In the genomic region with DNA sequence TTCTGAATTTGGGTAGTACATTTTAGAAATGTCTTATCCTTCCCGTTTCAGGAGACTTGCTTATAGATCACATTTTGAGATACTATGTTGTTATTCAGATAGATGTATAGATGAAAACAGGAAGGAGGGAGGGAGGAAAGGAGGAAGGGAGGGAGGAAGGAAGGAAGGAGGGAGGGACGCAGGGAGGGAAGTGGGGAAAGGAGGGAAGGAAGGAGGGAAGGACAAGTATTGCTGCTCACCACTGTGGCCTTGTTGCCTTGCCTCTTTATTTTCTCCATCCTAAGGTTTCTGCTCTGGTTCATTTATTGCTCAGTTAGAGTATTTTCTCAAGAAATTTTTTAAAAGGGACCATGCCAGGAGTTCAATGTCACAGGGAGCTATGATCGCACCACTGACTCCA, we compare ENCODE assay signal across 27 cellular contexts.
A peak's percentile ranks its signal among the peaks of the same experiment; 100 is the strongest.
DNase-seq lines count a peak whose midpoint lies in the region; ATAC-seq, FAIRE-seq and TF ChIP-seq lines count a peak whose summit lies in the region.
"Had no signal": no experiment of that assay in that cellular context is flagged by ENCODE, and none has a peak within 500 bp of the region (broad histone marks: within the 10 kb centered on the region; RNA-seq: fewer than 3 reads in every experiment).

No MANE protein-coding gene starts in this region.

- H3K27ac ChIP-seq in HEK293 (ENCODE audit: extremely low read depth, low read depth, low read length) (no peak overlapping the region), Panc1 (ENCODE audit: low read length) (peak overlapping the region; percentile 34; the same call in 1 of the 2 replicates), K562 (ENCODE audit: extremely low read depth, low read depth, low read length) (no peak overlapping the region), uterus (peak overlapping the region; percentile 68 to 78), right cardiac atrium (ENCODE audit: low read length) (no peak overlapping the region), thyroid gland (no peak overlapping the region)
- H3K27ac ChIP-seq: BLaER1 treated with 17β-estradiol and CSF1 and Interleukin-3, amounts not matched to agents 10 nM and 100 nM; C4-2B had no signal

- no peak overlapping the region for H3K4me3 ChIP-seq in HEK293 (ENCODE audit: low read depth, low read length)
- no peak overlapping the region for H3K4me3 ChIP-seq in Panc1 (ENCODE audit: low read depth in 2 of 2, low read length in 2 of 2)
- H3K4me3 ChIP-seq in K562 = no peak overlapping the region
- H3K4me3 ChIP-seq in uterus = no peak overlapping the region
- no peak overlapping the region for H3K4me3 ChIP-seq in right cardiac atrium (ENCODE audit: low read length)
- no peak overlapping the region for H3K4me3 ChIP-seq in thyroid gland (replicated peaks in 1 of 3)
- H3K4me3 ChIP-seq: BLaER1 treated with 17β-estradiol and CSF1 and Interleukin-3, amounts not matched to agents 10 nM and 100 nM; GM12878 had no signal

- no peak overlapping the region for H3K9ac ChIP-seq in K562 (ENCODE audit: insufficient read depth in 1 of 2, low read depth in 2 of 2, low read length in 2 of 2)
- H3K9ac ChIP-seq: BLaER1 treated with 17β-estradiol and CSF1 and Interleukin-3, amounts not matched to agents 10 nM and 100 nM had no signal

- in situ Hi-C loops in Panc1 (cut with HindIII; ENCODE audit: low pct_unique_long_range_greater_than_20kb, low sequenced_read_pairs) = no loop called here
- in situ Hi-C loops in K562 (cut with MboI) = no loop called here

- no peak for DNase-seq in Panc1 (ENCODE audit: low read depth, low spot score)
- DNase-seq in K562 (ENCODE audit: extremely low read depth in 1 of 4, low spot score in 3 of 4) = no peak
- no peak for DNase-seq in uterus
- no peak for DNase-seq in right cardiac atrium
- DNase-seq in stimulated activated CD4-positive, alpha-beta T cell treated with anti-CD3 and anti-CD28 coated beads, Interleukin-4, amount 100 ng/mL, for 4 hours = no peak
- DNase-seq in thyroid gland = no peak
- DNase-seq: 8988T; ACHN; AML-193; Caco-2; Calu3; CD4-positive, alpha-beta T cell; CD8-positive, alpha-beta T cell; DMS 273 treated with DMSO at 0.1 percent for 48 hours; DMS153; DMS53; DMS79; DND-41; EL; GDM1 had no signal

- TF ChIP-seq POLR2A in K562 (conservative IDR thresholded peaks at IDR 0.05) (no peak), uterus (IDR thresholded peaks at IDR 0.05) (no peak), thyroid gland (IDR thresholded peaks at IDR 0.05) (no peak)

- H3K79me2 ChIP-seq in K562 (ENCODE audit: control insufficient read depth, insufficient read depth, low read length) = no peaks in the 10 kb centered on the region

- no peaks in the 10 kb centered on the region for H4K20me1 ChIP-seq in K562 (replicated peaks; ENCODE audit: control insufficient read depth, insufficient read depth, low read length)
- H4K20me1 ChIP-seq: BLaER1 treated with 17β-estradiol and CSF1 and Interleukin-3, amounts not matched to agents 10 nM and 100 nM had no signal

- POLR2A ChIA-PET in HEK293 (lab: Yijun Ruan, JAX) (interaction anchor here (0.6 kb wide), 1 partner anchor 27 kb away, joined by 5 read pairs; no protein-coding TSS in a partner anchor), Panc1 (lab: Charles Lee) (interaction anchor here (0.6 kb wide), 1 partner anchor 113 kb away, joined by 3 read pairs; no protein-coding TSS in a partner anchor), K562 (lab: Yijun Ruan, JAX) (interaction anchor here (0.6 to 0.9 kb wide), 3 partner anchors 29 to 1225 kb away, joined by 3 to 4 read pairs (median 3); no protein-coding TSS in a partner anchor)

- CTCF ChIA-PET in HEK293 (lab: Yijun Ruan, JAX) (interaction anchor here (0.6 kb wide), 1 partner anchor 86 kb away, joined by 5 read pairs; no protein-coding TSS in a partner anchor), Panc1 (lab: Charles Lee) (no interaction called here), K562 (lab: Yijun Ruan, JAX; ENCODE audit: low intra/inter-chr PET ratio) (no interaction called here)

- H3K27me3 ChIP-seq in Panc1 (ENCODE audit: control insufficient read depth, insufficient read depth, low read length) = no peaks in the 10 kb centered on the region
- H3K27me3 ChIP-seq in K562 (ENCODE audit: control insufficient read depth in 2 of 2, insufficient read depth in 2 of 2, low read length in 2 of 2) = no peaks in the 10 kb centered on the region
- H3K27me3 ChIP-seq in uterus = no peaks in the 10 kb centered on the region
- no peaks in the 10 kb centered on the region for H3K27me3 ChIP-seq in right cardiac atrium (ENCODE audit: control insufficient read depth, insufficient read depth)
- no peaks in the 10 kb centered on the region for H3K27me3 ChIP-seq in thyroid gland
- H3K27me3 ChIP-seq: BLaER1 treated with 17β-estradiol and CSF1 and Interleukin-3, amounts not matched to agents 10 nM and 100 nM had no signal

- no peak for FAIRE-seq in K562 (lab: Jason Lieb, UNC)
- FAIRE-seq: A204.1, GM12878, GM12892, GM18507 had no signal

- no peak overlapping the region for H2AFZ ChIP-seq in K562 (ENCODE audit: low read depth, low read length)

- TF ChIP-seq CTCF in HEK293 (tag by site-specific recombination; IDR thresholded peaks at IDR 0.05) (no peak), Panc1 (IDR thresholded peaks at IDR 0.05) (no peak), K562 (IDR thresholded peaks at IDR 0.05 in 2 of 3, conservative IDR thresholded peaks at IDR 0.05 in 1 of 3; ENCODE audit: insufficient read depth in 2 of 3, low read depth in 1 of 3, low read length in 3 of 3) (no peak), uterus (IDR thresholded peaks at IDR 0.05) (no peak), thyroid gland (IDR thresholded peaks at IDR 0.05) (no peak)

- H3K9me3 ChIP-seq in HEK293 (ENCODE audit: control insufficient read depth, insufficient read depth, low read depth, low read length) = no peaks in the 10 kb centered on the region
- no peaks in the 10 kb centered on the region for H3K9me3 ChIP-seq in Panc1 (ENCODE audit: control insufficient read depth, insufficient read depth, low read depth, low read length)
- no peaks in the 10 kb centered on the region for H3K9me3 ChIP-seq in K562 (replicated peaks; ENCODE audit: control insufficient read depth, insufficient read depth, low read depth, low read length)
- H3K9me3 ChIP-seq in uterus = no peaks in the 10 kb centered on the region
- no peaks in the 10 kb centered on the region for H3K9me3 ChIP-seq in right cardiac atrium (ENCODE audit: control insufficient read depth, low read length)
- H3K9me3 ChIP-seq in thyroid gland = no peaks in the 10 kb centered on the region
- H3K9me3 ChIP-seq: Caco-2 had no signal

- intact Hi-C loops in Panc1 (cut with micrococcal nuclease; ENCODE audit: unreplicated experiment) (no loop called here), K562 (cut with micrococcal nuclease) (no loop called here), uterus (cut with DNase I; ENCODE audit: low total_unique reads) (no loop called here), right cardiac atrium (cut with DNase I) (no loop called here), thyroid gland (cut with DNase I) (no loop called here)

- no peak for TF ChIP-seq RAD21 in K562 (CRISPR knock-in tag; conservative IDR thresholded peaks at IDR 0.05 in 1 of 2, IDR thresholded peaks at IDR 0.05 in 1 of 2)

- no peaks in the 10 kb centered on the region for H3K4me1 ChIP-seq in HEK293 (ENCODE audit: control insufficient read depth, insufficient read depth, low read length)
- H3K4me1 ChIP-seq in Panc1 (ENCODE audit: control insufficient read depth, insufficient read depth, low read length) = no peaks in the 10 kb centered on the region
- H3K4me1 ChIP-seq in K562 (replicated peaks in 1 of 2; ENCODE audit: control insufficient read depth in 2 of 2, insufficient read depth in 2 of 2, low read length in 2 of 2) = no peaks in the 10 kb centered on the region
- H3K4me1 ChIP-seq in uterus = no peaks in the 10 kb centered on the region
- H3K4me1 ChIP-seq in right cardiac atrium (ENCODE audit: control insufficient read depth, insufficient read depth, low read length) = peaks cover 3% of the 10 kb centered on the region
- peaks cover 0 to 8% of the 10 kb centered on the region in 2 donors for H3K4me1 ChIP-seq in thyroid gland
- H3K4me1 ChIP-seq: BLaER1 treated with 17β-estradiol and CSF1 and Interleukin-3, amounts not matched to agents 10 nM and 100 nM; Caco-2 had no signal

- H3K36me3 ChIP-seq in HEK293 (ENCODE audit: control insufficient read depth in 2 of 2, insufficient read depth in 1 of 2, low read length in 2 of 2) (no peaks in the 10 kb centered on the region), Panc1 (ENCODE audit: control insufficient read depth, insufficient read depth, low read length) (no peaks in the 10 kb centered on the region), K562 (ENCODE audit: control insufficient read depth, insufficient read depth, low read length) (no peaks in the 10 kb centered on the region), uterus (no peaks in the 10 kb centered on the region), thyroid gland (no peaks in the 10 kb centered on the region)
- H3K36me3 ChIP-seq: BLaER1 treated with 17β-estradiol and CSF1 and Interleukin-3, amounts not matched to agents 10 nM and 100 nM had no signal

- H3K4me2 ChIP-seq in K562 (ENCODE audit: insufficient read depth, low read length) = no peak overlapping the region
- H3K4me2 ChIP-seq: BLaER1 treated with 17β-estradiol and CSF1 and Interleukin-3, amounts not matched to agents 10 nM and 100 nM had no signal

- WGBS in K562 (ENCODE audit: insufficient coverage, low coverage, missing lambda C conversion rate) = 15% methylated on average over 3 of the region's 3 CpGs
- whole genome bisulfite sequencing in right cardiac atrium = 73% methylated on average over 3 of the region's 3 CpGs
- WGBS in thyroid gland, 2 donors = 86 to 91% methylated on average over 3 of the region's 3 CpGs

- BruUV-seq in Panc1 (replicated peaks; lab: Mats Ljungman, UMichigan) = no TSS peak
- no TSS peak for BruUV-seq in K562 (replicated peaks; lab: Mats Ljungman, UMichigan)

- TF ChIP-seq EP300 in K562 (IDR thresholded peaks at IDR 0.05; ENCODE audit: low read length) = no peak

- H3K9me1 ChIP-seq in K562 (ENCODE audit: control insufficient read depth, insufficient read depth, low read length) = no peaks in the 10 kb centered on the region

- ATAC-seq in Panc1 (no peak), K562 (no peak), right cardiac atrium (no peak)
- ATAC-seq: CD8-positive, alpha-beta T cell; GM12878 had no signal

TF ChIP-seq in K562, 482 proteins besides CTCF, POLR2A, EP300 and RAD21:
- TF ChIP-seq ZNF143 (CRISPR knock-in tag; IDR thresholded peaks at IDR 0.05) (no peak), CREBBP (IDR thresholded peaks at IDR 0.05; ENCODE audit: low read depth, low read length) (peak; percentile 75)
TF ChIP-seq in K562: peak in this region for 1.

Comparison
In these comparisons a context has a peak if more than half of its experiments do, and no peak if none do; other contexts are left out.
1. H3K27ac ChIP-seq: peak in Panc1 (single experiment) and uterus (2 of 2); none in HEK293 (single experiment), K562 (single experiment), right cardiac atrium (single experiment) and thyroid gland (0 of 3).